8 cellular contexts compared by ENCODE assay signal in genomic region chr20:18506744-18507143, GRCh38. TPM values are rescaled to one million over a fixed set of nuclear protein-coding genes. Genes with fewer than 3 reads are reported as not detected.
DNase-seq lines count a peak whose midpoint lies in the region; ATAC-seq and TF ChIP-seq lines count a peak whose summit lies in the region.

No MANE protein-coding gene starts in this region.

- H3K4me3 Mint-ChIP-seq in activated CD8-positive, alpha-beta memory T cell treated with anti-CD3 and anti-CD28 coated beads, Interleukin-2, amount 10 ng/mL, durations not matched to agents 7 days and 5 days, result peak overlapping the region; percentile 100
- H3K4me3 Mint-ChIP-seq in activated B cell treated with CpG ODN at 0.5 μM for 24 hours, result peak overlapping the region; percentile 100

- H3K27ac ChIP-seq in skin epidermis, result peak overlapping the region in 20 of 21 experiments; percentile 67 to 99 (median 92)

- POLR2A ChIA-PET in activated B cell treated with CpG ODN at 0.5 μM for 24 hours (lab: Charles Lee), result interaction anchor here (0.6 to 3.9 kb wide), 17 partner anchors 9 to 1546 kb away, joined by 3 to 123 read pairs (median 8); partner anchors contain the start of genes CFAP61, CRNKL1, DTD1 and DZANK1

- H3K4me3 ChIP-seq in fibroblast of the aortic adventitia (ENCODE audit: low read depth, low read length) (peak overlapping the region; percentile 96), skin epidermis (peak overlapping the region; percentile 52 to 91 (median 74))

- H3K27me3 Mint-ChIP-seq in activated CD8-positive, alpha-beta memory T cell treated with anti-CD3 and anti-CD28 coated beads, Interleukin-2, amount 10 ng/mL, durations not matched to agents 7 days and 5 days, result peaks cover 2% of the 10 kb centered on the region
- H3K27me3 Mint-ChIP-seq in activated B cell treated with CpG ODN at 0.5 μM for 24 hours, result peaks cover 9% of the 10 kb centered on the region

- H3K36me3 Mint-ChIP-seq in activated CD8-positive, alpha-beta memory T cell treated with anti-CD3 and anti-CD28 coated beads, Interleukin-2, amount 10 ng/mL, durations not matched to agents 7 days and 5 days, result peaks cover 31% of the 10 kb centered on the region
- H3K36me3 Mint-ChIP-seq in activated B cell treated with CpG ODN at 0.5 μM for 24 hours (ENCODE audit: low read depth), result peaks cover 36% of the 10 kb centered on the region

- TF ChIP-seq CTCF in activated B cell treated with CpG ODN at 0.5 μM for 24 hours (IDR thresholded peaks at IDR 0.05), result no peak
- TF ChIP-seq CTCF in fibroblast of the aortic adventitia (IDR thresholded peaks at IDR 0.05; ENCODE audit: insufficient read depth, low read length), result no peak

- no peaks in the 10 kb centered on the region for H3K9me3 Mint-ChIP-seq in activated CD8-positive, alpha-beta memory T cell treated with anti-CD3 and anti-CD28 coated beads, Interleukin-2, amount 10 ng/mL, durations not matched to agents 7 days and 5 days (ENCODE audit: low read depth)
- no peaks in the 10 kb centered on the region for H3K9me3 Mint-ChIP-seq in activated B cell treated with CpG ODN at 0.5 μM for 24 hours

- ATAC-seq in activated CD8-positive, alpha-beta memory T cell treated with anti-CD3 and anti-CD28 coated beads, Interleukin-2, amount 10 ng/mL, durations not matched to agents 7 days and 5 days, result no peak
- ATAC-seq in activated B cell treated with CpG ODN at 0.5 μM for 24 hours (ENCODE audit: low read depth), result no peak

- peaks cover 52% of the 10 kb centered on the region for H3K4me1 Mint-ChIP-seq in activated CD8-positive, alpha-beta memory T cell treated with anti-CD3 and anti-CD28 coated beads, Interleukin-2, amount 10 ng/mL, durations not matched to agents 7 days and 5 days
- peaks cover 36% of the 10 kb centered on the region for H3K4me1 Mint-ChIP-seq in activated B cell treated with CpG ODN at 0.5 μM for 24 hours

- H3K27ac Mint-ChIP-seq in activated CD8-positive, alpha-beta memory T cell treated with anti-CD3 and anti-CD28 coated beads, Interleukin-2, amount 10 ng/mL, durations not matched to agents 7 days and 5 days, result peak overlapping the region; percentile 100
- peak overlapping the region; percentile 100 for H3K27ac Mint-ChIP-seq in activated B cell treated with CpG ODN at 0.5 μM for 24 hours

- intact Hi-C loops in activated B cell treated with CpG ODN at 0.5 μM for 24 hours (cut with micrococcal nuclease), result loop anchor here (1.0 to 2.0 kb wide), 11 partner anchors 9 to 1776 kb away; partner anchors contain the start of genes CFAP61, CRNKL1, DZANK1 and POLR3F

- in situ Hi-C loops in ACHN (cut with HindIII; ENCODE audit: low pct_ligation_motif_present, low pct_unique_long_range_greater_than_20kb, low sequenced_read_pairs), result no loop called here

- CTCF ChIA-PET in activated CD8-positive, alpha-beta memory T cell treated with anti-CD3 and anti-CD28 coated beads, Interleukin-2, amount 10 ng/mL, durations not matched to agents 7 days and 5 days (lab: Charles Lee), result interaction anchor here (0.5 to 3.9 kb wide), 6 partner anchors 10 to 1545 kb away, joined by 3 to 39 read pairs (median 5); partner anchors contain the start of genes CFAP61, CRNKL1, DZANK1 and POLR3F
- CTCF ChIA-PET in activated B cell treated with CpG ODN at 0.5 μM for 24 hours (lab: Charles Lee), result interaction anchor here (0.7 to 1.8 kb wide), 4 partner anchors 9 to 40 kb away, joined by 3 to 6 read pairs (median 4); partner anchors contain the start of genes DZANK1, POLR3F and RBBP9

- peak; percentile 59 for DNase-seq in activated CD8-positive, alpha-beta memory T cell treated with anti-CD3 and anti-CD28 coated beads, Interleukin-2, amount 10 ng/mL, durations not matched to agents 7 days and 5 days
- DNase-seq in activated CD8-positive, alpha-beta memory T cell treated with anti-CD3 and anti-CD28 coated beads, Interleukin-2, amount 50 U/mL, for 4 hours, result no peak
- DNase-seq in activated B cell treated with CpG ODN at 0.5 μM for 24 hours, result no peak
- no peak for DNase-seq in fibroblast of the aortic adventitia (ENCODE audit: low read depth)
- no peak for DNase-seq in ACHN
- no peak for DNase-seq in NCI-H1048 (lab: John Stamatoyannopoulos, UW)
- no peak for DNase-seq in retina

RNA-seq across cellular contexts. Expression of gene SEC23B, which starts 1.0 kb away (rescaled TPM):
- 10 to 100 TPM; 63.0 to 97.8 TPM for total RNA-seq in activated CD8-positive, alpha-beta memory T cell treated with anti-CD3 and anti-CD28 coated beads, Interleukin-2, amount 10 ng/mL, durations not matched to agents 7 days and 5 days
- total RNA-seq in activated B cell treated with CpG ODN at 0.5 μM for 24 hours, result 52.0 and 56.6 TPM in 2 replicates
- 21.0 and 45.6 TPM in 2 replicates for total RNA-seq in fibroblast of the aortic adventitia (ENCODE audit: low replicate concordance)

RNA-seq across cellular contexts. Expression of gene RBBP9, which starts 9.7 kb away (rescaled TPM):
- 10 to 100 TPM; 13.4 to 13.5 TPM for total RNA-seq in activated CD8-positive, alpha-beta memory T cell treated with anti-CD3 and anti-CD28 coated beads, Interleukin-2, amount 10 ng/mL, durations not matched to agents 7 days and 5 days
- 10.6 TPM in 2 replicates for total RNA-seq in activated B cell treated with CpG ODN at 0.5 μM for 24 hours
- 6.4 and 34.6 TPM in 2 replicates for total RNA-seq in fibroblast of the aortic adventitia (ENCODE audit: low replicate concordance)

RNA-seq across cellular contexts. Expression of gene POLR3F, which starts 39.6 kb away (rescaled TPM):
- 10 to 100 TPM in 1 of 2 experiments, 1 to 10 TPM in 1; 7.3 to 11.6 TPM for total RNA-seq in activated CD8-positive, alpha-beta memory T cell treated with anti-CD3 and anti-CD28 coated beads, Interleukin-2, amount 10 ng/mL, durations not matched to agents 7 days and 5 days
- total RNA-seq in activated B cell treated with CpG ODN at 0.5 μM for 24 hours, result 13.3 and 14.5 TPM in 2 replicates
- total RNA-seq in fibroblast of the aortic adventitia (ENCODE audit: low replicate concordance), result 4.3 and 13.7 TPM in 2 replicates

RNA-seq across cellular contexts. Expression of gene DZANK1, which starts 39.9 kb away (rescaled TPM):
- total RNA-seq in activated CD8-positive, alpha-beta memory T cell treated with anti-CD3 and anti-CD28 coated beads, Interleukin-2, amount 10 ng/mL, durations not matched to agents 7 days and 5 days, result 1 to 10 TPM; 1.7 to 2.0 TPM
- total RNA-seq in activated B cell treated with CpG ODN at 0.5 μM for 24 hours (5.3 and 6.0 TPM in 2 replicates), fibroblast of the aortic adventitia (ENCODE audit: low replicate concordance) (0.99 and 1.5 TPM in 2 replicates)
